ENCODE assay signal across 21 cellular contexts in the genomic region with DNA sequence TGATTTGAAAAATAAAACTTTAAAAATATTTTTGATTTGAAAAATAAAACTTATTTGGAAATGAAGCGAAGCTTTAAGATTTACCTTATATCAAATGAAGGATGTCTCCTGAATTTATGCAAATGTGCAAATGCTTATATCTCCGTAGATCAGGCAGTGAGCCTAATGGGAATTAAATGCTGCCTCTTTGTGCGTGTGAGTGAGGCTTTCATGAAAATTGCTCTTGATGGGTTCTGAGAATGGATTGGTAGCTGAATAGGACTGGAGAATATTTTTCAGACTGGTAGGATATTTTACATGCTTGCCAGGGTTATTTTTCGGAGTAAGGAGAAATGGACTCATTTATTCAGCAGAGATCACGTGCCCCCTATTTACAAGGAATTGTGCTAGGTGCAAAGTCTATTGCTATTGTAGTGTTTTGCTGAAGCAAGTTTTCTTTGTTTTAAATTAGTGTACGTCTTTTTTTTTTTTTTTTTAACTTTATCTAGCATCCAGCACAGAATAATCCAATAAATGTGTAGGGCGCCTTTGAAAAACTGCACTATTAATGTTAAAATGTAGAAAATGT. TPM values are rescaled to one million over a fixed set of nuclear protein-coding genes. Genes with fewer than 3 reads are reported as not detected.
A peak's percentile ranks its signal among the peaks of the same experiment; 100 is the strongest.
DNase-seq lines count a peak whose midpoint lies in the region; ATAC-seq and TF ChIP-seq lines count a peak whose summit lies in the region.
"Had no signal": no experiment of that assay in that cellular context is flagged by ENCODE, and none has a peak within 500 bp of the region (broad histone marks: within the 10 kb centered on the region; RNA-seq: fewer than 3 reads in every experiment).

No MANE protein-coding gene starts in this region.

- peak overlapping the region in 6 of 7 donors; percentile 20 to 47 (median 34) for H3K4me3 Mint-ChIP-seq in CD8-positive, alpha-beta memory T cell

- peak; percentile 22 for ATAC-seq in left colon
- ATAC-seq in GM21526 (IDR thresholded peaks at IDR 0.05; ENCODE audit: low FRiP score, unreplicated experiment) = no peak
- no peak for ATAC-seq in omental fat pad (ENCODE audit: low FRiP score)
- ATAC-seq: activated CD4-positive, CD25-positive, alpha-beta regulatory T cell treated with anti-CD3 and anti-CD28 coated beads, Interleukin-2, amount 50 U/mL, for 24 hours; heart left ventricle had no signal

- no peak overlapping the region for H2AFZ ChIP-seq in OCI-LY7 (ENCODE audit: low read length)

- POLR2A ChIA-PET in CD8-positive, alpha-beta memory T cell (lab: Charles Lee) = no interaction called here
- POLR2A ChIA-PET in OCI-LY7 (lab: Charles Lee) = interaction anchor here (1.0 to 1.8 kb wide), 5 partner anchors 9 to 287 kb away, joined by 3 to 9 read pairs (median 3); no protein-coding TSS in a partner anchor

- no peak overlapping the region for H3K27ac ChIP-seq in CD8-positive, alpha-beta memory T cell (ENCODE audit: low read depth, low read length)
- no peak overlapping the region for H3K27ac ChIP-seq in OCI-LY7 (ENCODE audit: low read depth, low read length, poor library complexity, severe bottlenecking)
- H3K27ac ChIP-seq: C4-2B, heart left ventricle, testis had no signal

- H3K4me2 ChIP-seq in OCI-LY7 (ENCODE audit: low read length) = peak overlapping the region; percentile 44

- H3K79me2 ChIP-seq in OCI-LY7 (ENCODE audit: insufficient read depth, low read depth, low read length) = peaks cover 71% of the 10 kb centered on the region

- no peaks in the 10 kb centered on the region for H3K36me3 ChIP-seq in CD8-positive, alpha-beta memory T cell (ENCODE audit: insufficient read depth, low read length)
- peaks cover 3% of the 10 kb centered on the region for H3K36me3 ChIP-seq in OCI-LY7 (ENCODE audit: insufficient read depth, low read length)
- H3K36me3 ChIP-seq: heart left ventricle had no signal

- peak overlapping the region in 1 of 8 donors; percentile 42 for H3K27ac Mint-ChIP-seq in CD8-positive, alpha-beta memory T cell
- H3K27ac Mint-ChIP-seq: endodermal cell, progenitor cell of endocrine pancreas had no signal

- BruUV-seq in OCI-LY7 (replicated peaks; lab: Mats Ljungman, UMichigan) = no TSS peak

- H4K20me1 ChIP-seq in OCI-LY7 (ENCODE audit: insufficient read depth, low read length) = peaks cover 43% of the 10 kb centered on the region

- intact Hi-C loops in OCI-LY7 (cut with micrococcal nuclease; ENCODE audit: unreplicated experiment) (loop anchor here (5.0 kb wide), 1 partner anchor 437 kb away; the partner anchor contains the start of genes ATG2B and GSKIP), left colon (cut with DNase I, micrococcal nuclease) (no loop called here)

- H3K27me3 ChIP-seq in CD8-positive, alpha-beta memory T cell (ENCODE audit: insufficient read depth, low read length, poor library complexity, severe bottlenecking) = no peaks in the 10 kb centered on the region
- H3K27me3 ChIP-seq: heart left ventricle, testis had no signal

- peaks cover 1 to 4% of the 10 kb centered on the region in 2 donors for H3K27me3 Mint-ChIP-seq in CD8-positive, alpha-beta memory T cell
- H3K27me3 Mint-ChIP-seq: progenitor cell of endocrine pancreas had no signal

- H3K9me3 Mint-ChIP-seq in CD8-positive, alpha-beta memory T cell = no peaks in the 10 kb centered on the region
- H3K9me3 Mint-ChIP-seq: endodermal cell had no signal

- peak; percentile 15 for DNase-seq in NCI-H2227 (lab: John Stamatoyannopoulos, UW; ENCODE audit: unreplicated experiment)
- no peak for DNase-seq in NCI-H2227 treated with DMSO at 0.1 percent for 48 hours (lab: John Stamatoyannopoulos, UW)
- no peak for DNase-seq in CD8-positive, alpha-beta memory T cell
- no peak for DNase-seq in OCI-LY7 (ENCODE audit: low spot score)
- no peak for DNase-seq in left colon
- no peak for DNase-seq in omental fat pad (ENCODE audit: low spot score)
- no peak for DNase-seq in stimulated activated CD4-positive, alpha-beta T cell treated with anti-CD3 and anti-CD28 coated beads, Interleukin-12 subunit alpha, Interleukin-12 subunit beta, amount 100 ng/mL, for 4 hours
- DNase-seq: 8988T; activated naive CD4-positive, alpha-beta T cell treated with Interleukin-2 at 50 U/mL for 16 hours; endodermal cell; heart left ventricle; NCI-H1436; NCI-H345; SHP77 treated with DMSO at 0.1 percent for 48 hours; stimulated activated CD8-positive, alpha-beta memory T cell treated with anti-CD3 and anti-CD28 coated beads, Interleukin-4, amount 100 ng/mL, for 48 hours; testis had no signal

- H3K4me1 ChIP-seq in CD8-positive, alpha-beta memory T cell (ENCODE audit: insufficient read depth, low read length) = peaks cover 15% of the 10 kb centered on the region
- H3K4me1 ChIP-seq in OCI-LY7 (ENCODE audit: insufficient read depth, low read length, poor library complexity, severe bottlenecking) = peaks cover 22% of the 10 kb centered on the region
- H3K4me1 ChIP-seq: testis had no signal

- CTCF ChIA-PET in CD8-positive, alpha-beta memory T cell (lab: Charles Lee) = no interaction called here
- CTCF ChIA-PET in OCI-LY7 (lab: Charles Lee; ENCODE audit: unreplicated experiment) = no interaction called here

- H3K4me1 Mint-ChIP-seq in CD8-positive, alpha-beta memory T cell = peaks cover 34 to 51% (median 42%) of the 10 kb centered on the region in 3 donors

- no peak overlapping the region for H3K4me3 ChIP-seq in CD8-positive, alpha-beta memory T cell (ENCODE audit: low read length)
- H3K4me3 ChIP-seq in OCI-LY7 (ENCODE audit: low read depth, low read length, poor library complexity, severe bottlenecking) = no peak overlapping the region
- H3K4me3 ChIP-seq: smooth muscle cell, testis had no signal

- H3K9me3 ChIP-seq in CD8-positive, alpha-beta memory T cell (ENCODE audit: low read length) = no peaks in the 10 kb centered on the region
- H3K9me3 ChIP-seq in OCI-LY7 (ENCODE audit: low read length) = no peaks in the 10 kb centered on the region
- H3K9me3 ChIP-seq: heart left ventricle, testis had no signal

- peaks cover 0 to 6% (median 0%) of the 10 kb centered on the region in 3 donors for H3K36me3 Mint-ChIP-seq in CD8-positive, alpha-beta memory T cell

- no peaks in the 10 kb centered on the region for H3K9me2 ChIP-seq in OCI-LY7 (ENCODE audit: insufficient read depth, low read length)

- TF ChIP-seq CTCF in OCI-LY7 (conservative IDR thresholded peaks at IDR 0.05; ENCODE audit: low read length) (no peak), omental fat pad (IDR thresholded peaks at IDR 0.05) (no peak)

RNA-seq across cellular contexts. Expression of gene VRK1, which starts 2.4 kb away (rescaled TPM):
- 10 to 100 TPM; 67.0 to 72.2 TPM for total RNA-seq in CD8-positive, alpha-beta memory T cell
- polyA plus RNA-seq in CD8-positive, alpha-beta memory T cell = 36.6 TPM
- 83.0 and 97.5 TPM in 2 replicates for total RNA-seq in OCI-LY7 (2014; rRNA removed; shearing (Covaris generic))
- total RNA-seq in OCI-LY7 (2022) = 97.9 and 104 TPM in 2 replicates
- total RNA-seq in left colon = 10 to 100 TPM; 11.3 to 14.6 TPM
- total RNA-seq in omental fat pad = 10 to 100 TPM in 1 of 4 donors, 1 to 10 TPM in 3; 7.1 to 19.2 (median 8.5) TPM
